Comparison of ENCODE assay signal across 8 cellular contexts in the genomic region with DNA sequence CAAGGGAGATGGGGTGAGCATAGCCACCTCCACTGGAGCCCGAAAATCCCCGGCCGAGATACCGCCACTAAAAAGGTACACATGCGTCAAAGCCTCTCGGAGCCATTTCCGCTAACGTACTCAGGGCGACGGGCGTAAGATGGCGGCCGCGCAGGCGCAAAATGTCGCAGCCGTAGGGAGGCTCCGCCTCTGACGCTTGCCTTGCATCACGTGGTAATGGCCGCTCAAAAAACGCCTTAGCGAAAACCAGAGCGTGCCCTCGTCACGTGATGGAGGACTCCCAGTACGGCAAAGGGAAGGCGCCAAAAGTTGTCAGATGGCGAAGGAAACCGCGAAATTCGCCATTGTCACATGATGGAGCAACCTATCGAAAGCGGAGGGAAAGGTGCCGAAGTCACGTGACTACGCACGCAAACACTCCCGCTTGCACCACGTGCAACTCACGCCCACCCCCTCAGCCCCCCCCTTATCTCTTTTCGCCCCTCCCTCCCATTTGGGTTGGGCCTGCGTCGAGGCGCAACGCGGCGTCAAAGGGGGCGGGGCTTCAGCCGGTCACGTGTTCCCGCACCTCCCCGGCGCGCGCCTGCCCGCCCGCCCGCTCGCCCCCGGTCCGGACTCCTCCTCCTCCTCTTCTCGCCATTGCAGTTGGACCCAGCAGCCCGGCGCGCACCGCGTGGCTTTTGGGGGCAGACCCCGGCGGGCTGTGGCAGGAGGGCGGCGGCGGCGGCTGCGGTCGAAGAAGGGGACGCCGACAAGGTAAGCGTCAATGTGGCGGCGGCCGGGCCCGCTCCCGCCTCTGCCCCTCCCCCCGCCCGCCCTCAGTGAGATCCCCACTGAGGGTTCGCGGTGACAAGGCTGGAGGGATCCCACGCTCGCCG. TPM values are rescaled to one million over a fixed set of nuclear protein-coding genes. Genes with fewer than 3 reads are reported as not detected.
DNase-seq lines count a peak whose midpoint lies in the region; ATAC-seq and TF ChIP-seq lines count a peak whose summit lies in the region.

A gene (plus strand): TSS at position 615 of the 878 bp plus-strand sequence. CDS start 16,260 bp downstream, outside the sequence.

- no peaks in the 10 kb centered on the region for H3K9me2 ChIP-seq in SK-N-SH

- peak; percentile 100 for DNase-seq in GM04504 (ENCODE audit: low read depth)
- DNase-seq in NCI-H1048 (lab: John Stamatoyannopoulos, UW): peak; percentile 99
- DNase-seq in SK-N-SH: peak; percentile 96
- DNase-seq in activated naive CD4-positive, alpha-beta T cell treated with anti-CD3 and anti-CD28 coated beads, Interleukin-2, amount 50 U/mL, for 16 hours: peak; percentile 99
- peak; percentile 94 to 100 (median 99) for DNase-seq in substantia nigra (lab: John Stamatoyannopoulos, UW)

- peaks cover 20% of the 10 kb centered on the region for H3F3A ChIP-seq in SK-N-SH (replicated peaks; ENCODE audit: insufficient read depth)

- H3K9me3 ChIP-seq in SK-N-SH: no peaks in the 10 kb centered on the region
- no peaks in the 10 kb centered on the region for H3K9me3 ChIP-seq in gastroesophageal sphincter
- no peaks in the 10 kb centered on the region for H3K9me3 ChIP-seq in neutrophil

- H3K4me1 ChIP-seq in SK-N-SH (ENCODE audit: control insufficient read depth in 1 of 2, insufficient read depth in 2 of 2, low read depth in 1 of 2, low read length in 1 of 2): peaks cover 0 to 9% of the 10 kb centered on the region in 2 experiments
- peaks cover 0 to 62% (median 23%) of the 10 kb centered on the region in 3 donors for H3K4me1 ChIP-seq in gastroesophageal sphincter
- H3K4me1 ChIP-seq in neutrophil (ENCODE audit: control insufficient read depth in 1 of 2, insufficient read depth in 1 of 2, low read depth in 1 of 2, low read length in 1 of 2): peaks cover 30 to 34% of the 10 kb centered on the region in 2 experiments

- peak; percentile 97 to 98 for TF ChIP-seq POLR2A in gastroesophageal sphincter (IDR thresholded peaks at IDR 0.05)

- H4K20me1 ChIP-seq in SK-N-SH (ENCODE audit: insufficient read depth): peaks cover 43% of the 10 kb centered on the region

- CTCF ChIA-PET in SK-N-SH (lab: Yijun Ruan, JAX): interaction anchor here (0.9 to 15.7 kb wide), 3 partner anchors 10 to 81 kb away, joined by 3 to 330 read pairs (median 9); no protein-coding TSS in a partner anchor

- TF ChIP-seq EP300 in SK-N-SH (IDR thresholded peaks at IDR 0.05; ENCODE audit: borderline replicate concordance in 1 of 2, low read depth in 1 of 2, low read length in 1 of 2) (no peak), gastroesophageal sphincter (IDR thresholded peaks at IDR 0.05) (no peak)

- POLR2A ChIA-PET in SK-N-SH (lab: Yijun Ruan, JAX): interaction anchor here (0.7 kb wide), 1 partner anchor 142 kb away, joined by 3 read pairs; no protein-coding TSS in a partner anchor

- H3K4me2 ChIP-seq in SK-N-SH: peak within 1 kb of the TSS; percentile 100

- H3K79me2 ChIP-seq in SK-N-SH (ENCODE audit: insufficient read depth): peaks cover 57% of the 10 kb centered on the region

- peak within 1 kb of the TSS; percentile 99 for H3K9ac ChIP-seq in SK-N-SH

- no peak for TF ChIP-seq CTCF in SK-N-SH (IDR thresholded peaks at IDR 0.05)
- TF ChIP-seq CTCF in gastroesophageal sphincter (IDR thresholded peaks at IDR 0.05): no peak
- no peak for TF ChIP-seq CTCF in neutrophil (IDR thresholded peaks at IDR 0.05)

- whole genome bisulfite sequencing in SK-N-SH (ENCODE audit: low lambda C conversion rate): under 1% methylated on average over 26 of the region's 91 CpGs
- WGBS in gastroesophageal sphincter (ENCODE audit: low coverage in 1 of 2), 2 donors: 0% methylated on average over 6 of the region's 91 CpGs; no CpG with 5 or more reads in 1 of the 2 donors

- peak; percentile 74 for ATAC-seq in HG02571 (IDR thresholded peaks at IDR 0.05; ENCODE audit: unreplicated experiment)
- peak; percentile 91 for ATAC-seq in gastroesophageal sphincter

- no peaks in the 10 kb centered on the region for H3K27me3 ChIP-seq in SK-N-SH (ENCODE audit: insufficient read depth)
- no peaks in the 10 kb centered on the region for H3K27me3 ChIP-seq in gastroesophageal sphincter
- H3K27me3 ChIP-seq in neutrophil: no peaks in the 10 kb centered on the region

- H3K36me3 ChIP-seq in SK-N-SH (replicated peaks in 1 of 2; ENCODE audit: control insufficient read depth in 1 of 2, insufficient read depth in 2 of 2, low read length in 1 of 2): peaks cover 3 to 24% of the 10 kb centered on the region in 2 experiments
- peaks cover 0 to 6% of the 10 kb centered on the region in 2 donors for H3K36me3 ChIP-seq in gastroesophageal sphincter
- no peaks in the 10 kb centered on the region for H3K36me3 ChIP-seq in neutrophil

- peak within 1 kb of the TSS; percentile 77 to 98 for H3K4me3 ChIP-seq in SK-N-SH (ENCODE audit: low read depth in 2 of 2, low read length in 1 of 2)
- peak within 1 kb of the TSS; percentile 77 to 95 for H3K4me3 ChIP-seq in gastroesophageal sphincter
- H3K4me3 ChIP-seq in neutrophil (ENCODE audit: low read depth in 1 of 2, low read length in 1 of 2): peak within 1 kb of the TSS; percentile 91 to 97

- H3K27ac ChIP-seq in SK-N-SH (ENCODE audit: low read depth in 2 of 2, low read length in 1 of 2) (peak within 1 kb of the TSS; percentile 87 to 95), gastroesophageal sphincter (peak within 1 kb of the TSS; percentile 94 to 100 (median 99)), neutrophil (peak within 1 kb of the TSS; percentile 96), substantia nigra (ENCODE audit: low read depth, low read length, poor library complexity, severe bottlenecking) (peak within 1 kb of the TSS; percentile 97)

- peak within 1 kb of the TSS; percentile 66; the same call in 1 of the 2 replicates for H2AFZ ChIP-seq in SK-N-SH (ENCODE audit: low read depth)

- TF ChIP-seq RAD21 in SK-N-SH (IDR thresholded peaks at IDR 0.05; ENCODE audit: low read length): no peak

TF ChIP-seq in SK-N-SH, 30 proteins besides CTCF, POLR2A, EP300 and RAD21 (continues in another document):
- peak; percentile 87 for TF ChIP-seq CHD2 (IDR thresholded peaks at IDR 0.05; ENCODE audit: low read length, partially characterized antibody)
- TF ChIP-seq ELF1 (IDR thresholded peaks at IDR 0.05): peak; percentile 83
- TF ChIP-seq, protein P1, sequence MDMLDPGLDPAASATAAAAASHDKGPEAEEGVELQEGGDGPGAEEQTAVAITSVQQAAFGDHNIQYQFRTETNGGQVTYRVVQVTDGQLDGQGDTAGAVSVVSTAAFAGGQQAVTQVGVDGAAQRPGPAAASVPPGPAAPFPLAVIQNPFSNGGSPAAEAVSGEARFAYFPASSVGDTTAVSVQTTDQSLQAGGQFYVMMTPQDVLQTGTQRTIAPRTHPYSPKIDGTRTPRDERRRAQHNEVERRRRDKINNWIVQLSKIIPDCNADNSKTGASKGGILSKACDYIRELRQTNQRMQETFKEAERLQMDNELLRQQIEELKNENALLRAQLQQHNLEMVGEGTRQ (IDR thresholded peaks at IDR 0.05; ENCODE audit: borderline replicate concordance, low read depth, low read length): peak; percentile 99
- TF ChIP-seq SMC3 (IDR thresholded peaks at IDR 0.05; ENCODE audit: low read depth, low read length): no peak
- no peak for TF ChIP-seq EZH2phosphoT487 (IDR thresholded peaks at IDR 0.05; ENCODE audit: borderline replicate concordance, low read depth)
- peak; percentile 94 for TF ChIP-seq POLR2AphosphoS5 (IDR thresholded peaks at IDR 0.05; ENCODE audit: low read depth, low read length)
- TF ChIP-seq TEAD4 (IDR thresholded peaks at IDR 0.05; ENCODE audit: borderline replicate concordance, insufficient read depth): peak; percentile 64; the same call in 1 of the 2 replicates
- TF ChIP-seq GATA2 (CRISPR knock-in tag; IDR thresholded peaks at IDR 0.05): no peak
- peak; percentile 87 for TF ChIP-seq TAF1 (IDR thresholded peaks at IDR 0.05; ENCODE audit: borderline replicate concordance, low read depth, low read length)
- no peak for TF ChIP-seq NFIC (IDR thresholded peaks at IDR 0.05; ENCODE audit: borderline replicate concordance)
- TF ChIP-seq, protein P2, sequence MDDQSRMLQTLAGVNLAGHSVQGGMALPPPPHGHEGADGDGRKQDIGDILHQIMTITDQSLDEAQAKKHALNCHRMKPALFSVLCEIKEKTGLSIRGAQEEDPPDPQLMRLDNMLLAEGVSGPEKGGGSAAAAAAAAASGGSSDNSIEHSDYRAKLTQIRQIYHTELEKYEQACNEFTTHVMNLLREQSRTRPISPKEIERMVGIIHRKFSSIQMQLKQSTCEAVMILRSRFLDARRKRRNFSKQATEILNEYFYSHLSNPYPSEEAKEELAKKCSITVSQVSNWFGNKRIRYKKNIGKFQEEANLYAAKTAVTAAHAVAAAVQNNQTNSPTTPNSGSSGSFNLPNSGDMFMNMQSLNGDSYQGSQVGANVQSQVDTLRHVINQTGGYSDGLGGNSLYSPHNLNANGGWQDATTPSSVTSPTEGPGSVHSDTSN (IDR thresholded peaks at IDR 0.05): peak; percentile 51
- no peak for TF ChIP-seq FOSL2 (IDR thresholded peaks at IDR 0.05; ENCODE audit: borderline replicate concordance, low read depth)
- TF ChIP-seq, protein P3, sequence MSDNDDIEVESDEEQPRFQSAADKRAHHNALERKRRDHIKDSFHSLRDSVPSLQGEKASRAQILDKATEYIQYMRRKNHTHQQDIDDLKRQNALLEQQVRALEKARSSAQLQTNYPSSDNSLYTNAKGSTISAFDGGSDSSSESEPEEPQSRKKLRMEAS (IDR thresholded peaks at IDR 0.05; ENCODE audit: low read depth): peak; percentile 93
- TF ChIP-seq MXI1 (IDR thresholded peaks at IDR 0.05; ENCODE audit: low read depth, low read length): peak; percentile 78
- TF ChIP-seq FOXJ3 (CRISPR knock-in tag; IDR thresholded peaks at IDR 0.05): peak; percentile 56; the same call in 1 of the 2 replicates

RNA-seq across cellular contexts. Expression of the gene that starts here (rescaled TPM):
- 203 and 229 TPM in 2 replicates for polyA plus RNA-seq in SK-N-SH (2012; rRNA removed)
- polyA plus RNA-seq in SK-N-SH (2012; cell fraction: cytosol; rRNA removed): 97.9 and 126 TPM in 2 replicates
- polyA plus RNA-seq in SK-N-SH (2012; cell fraction: nucleus; rRNA removed): 699 and 751 TPM in 2 replicates
- 100 to 1,000 TPM in 3 of 4 donors, 10 to 100 TPM in 1; 67.2 to 128 (median 120) TPM for total RNA-seq in gastroesophageal sphincter

Comparison
In these comparisons a context has a peak if more than half of its experiments do, and no peak if none do; other contexts are left out.
1. Peak in every context shown above with its lines: DNase-seq, ATAC-seq, H3K4me3 ChIP-seq and H3K27ac ChIP-seq.